ENCODE assay signal across 30 cellular contexts in the genomic region with DNA sequence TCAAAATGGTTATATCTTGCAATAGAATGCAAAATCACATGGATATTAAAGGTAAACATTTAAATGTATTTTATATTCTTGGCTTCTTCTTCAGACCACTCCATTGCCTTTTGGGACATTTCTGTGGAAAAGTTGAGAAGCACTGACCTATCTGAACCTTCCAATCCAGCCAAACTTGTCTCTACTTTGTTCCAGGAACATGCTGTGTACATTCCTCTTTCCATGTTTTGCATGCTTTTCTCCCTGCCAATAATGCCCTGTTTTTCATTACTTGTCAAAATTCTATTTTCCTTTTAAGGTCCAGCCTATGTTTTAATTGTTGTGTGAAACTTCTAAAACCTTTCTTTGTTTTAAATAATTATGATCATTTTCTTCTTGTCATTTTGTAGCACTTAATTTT. TPM values are rescaled to one million over a fixed set of nuclear protein-coding genes. Genes with fewer than 3 reads are reported as not detected.
DNase-seq lines count a peak whose midpoint lies in the region; ATAC-seq and TF ChIP-seq lines count a peak whose summit lies in the region.
"Had no signal": no experiment of that assay in that cellular context is flagged by ENCODE, and none has a peak within 500 bp of the region (broad histone marks: within the 10 kb centered on the region; RNA-seq: fewer than 3 reads in every experiment).

No MANE protein-coding gene starts in this region.

- H2BK120ac ChIP-seq in H9 (ENCODE audit: low read depth, low read length, poor library complexity, severe bottlenecking): no peak overlapping the region

- no peak overlapping the region for H3K9ac ChIP-seq in H9 (ENCODE audit: extremely low read depth, insufficient read length, low read length)
- H3K9ac ChIP-seq: BLaER1 treated with 17β-estradiol and CSF1 and Interleukin-3, amounts not matched to agents 10 nM and 100 nM; neural progenitor cell had no signal

- no peak overlapping the region for H4K8ac ChIP-seq in H9 (replicated peaks; ENCODE audit: insufficient read length, low read depth, low read length)

- ATAC-seq in left lobe of liver: peak; percentile 87
- no peak for ATAC-seq in activated naive CD8-positive, alpha-beta T cell treated with anti-CD3 and anti-CD28 coated beads, Interleukin-2, amount 50 U/mL, for 24 hours
- ATAC-seq: activated CD4-positive, alpha-beta T cell treated with anti-CD3 and anti-CD28 coated beads for 36 hours; activated CD8-positive, alpha-beta T cell treated with anti-CD3 and anti-CD28 coated beads for 36 hours; left colon had no signal

- H3K27me3 ChIP-seq in tibial nerve (no peaks in the 10 kb centered on the region), H9 (ENCODE audit: insufficient read depth, low read length) (no peaks in the 10 kb centered on the region)
- H3K27me3 ChIP-seq: BLaER1 treated with 17β-estradiol and CSF1 and Interleukin-3, amounts not matched to agents 10 nM and 100 nM; colonic mucosa; neural progenitor cell had no signal

- H3K27me3 Mint-ChIP-seq in activated naive CD8-positive, alpha-beta T cell treated with anti-CD3 and anti-CD28 coated beads, Interleukin-2, amount 50 U/mL, for 24 hours: no peaks in the 10 kb centered on the region
- no peaks in the 10 kb centered on the region for H3K27me3 Mint-ChIP-seq in H9 (ENCODE audit: low read depth)
- H3K27me3 Mint-ChIP-seq: activated CD4-positive, alpha-beta T cell treated with anti-CD3 and anti-CD28 coated beads for 36 hours; activated CD8-positive, alpha-beta T cell treated with anti-CD3 and anti-CD28 coated beads for 36 hours; IgD-negative memory B cell; type B pancreatic cell had no signal

- peaks cover 0 to 11% (median 2%) of the 10 kb centered on the region in 4 donors for H3K9me3 ChIP-seq in tibial nerve
- H3K9me3 ChIP-seq in H9 (ENCODE audit: control insufficient read depth, low read depth, low read length): no peaks in the 10 kb centered on the region
- H3K9me3 ChIP-seq: colonic mucosa had no signal

- H3K79me2 ChIP-seq in H9 (ENCODE audit: insufficient read depth, low read length): no peaks in the 10 kb centered on the region

- H3K4ac ChIP-seq in H9 (ENCODE audit: low read depth, low read length): no peak overlapping the region

- no peak overlapping the region for H3K18ac ChIP-seq in H9 (ENCODE audit: insufficient read length, low read depth, low read length)

- no peak overlapping the region for H2BK12ac ChIP-seq in H9 (ENCODE audit: insufficient read length, low read depth, low read length)

- DNase-seq in astrocyte of the hippocampus (ENCODE audit: low read depth, low spot score): peak; percentile 28
- peak; percentile 27 for DNase-seq in fibroblast of mammary gland (ENCODE audit: low read depth)
- DNase-seq in left lobe of liver (ENCODE audit: low spot score): no peak
- DNase-seq in tibial nerve (ENCODE audit: low spot score in 2 of 2): peak in 1 of 2 donors; percentile 15
- no peak for DNase-seq in activated naive CD8-positive, alpha-beta T cell treated with anti-CD3 and anti-CD28 coated beads, Interleukin-2, amount 50 U/mL, for 24 hours
- DNase-seq in NCI-H526 treated with DMSO at 0.1 percent for 48 hours (lab: John Stamatoyannopoulos, UW): no peak
- no peak for DNase-seq in DMS114 treated with DMSO at 0.1 percent for 48 hours (lab: John Stamatoyannopoulos, UW; ENCODE audit: unreplicated experiment)
- no peak for DNase-seq in H9
- DNase-seq: activated CD4-positive, alpha-beta T cell treated with anti-CD3 and anti-CD28 coated beads for 36 hours; activated CD8-positive, alpha-beta memory T cell treated with anti-CD3 and anti-CD28 coated beads, Interleukin-2, amount 50 U/mL, for 48 hours; activated CD8-positive, alpha-beta T cell treated with anti-CD3 and anti-CD28 coated beads for 36 hours; activated naive CD4-positive, alpha-beta T cell treated with anti-CD3 and anti-CD28 coated beads for 36 hours; amygdala; colonic mucosa; effector CD8-positive, alpha-beta T cell; HCEC 1CT; left colon; mesenchymal stem cell; NCI-H1436 treated with DMSO at 0.1 percent for 48 hours; NCI-H2081 treated with DMSO at 0.1 percent for 48 hours; NCI-H774; stimulated activated CD4-positive, alpha-beta T cell treated with anti-CD3 and anti-CD28 coated beads, Interleukin-12 subunit alpha, Interleukin-12 subunit beta, amount 100 ng/mL, for 4 hours; stimulated activated CD4-positive, alpha-beta T cell treated with anti-CD3 and anti-CD28 coated beads, Interleukin-2, amount 100 ng/mL, for 48 hours; T1000 had no signal

- no peak overlapping the region for H3K4me3 Mint-ChIP-seq in activated naive CD8-positive, alpha-beta T cell treated with anti-CD3 and anti-CD28 coated beads, Interleukin-2, amount 50 U/mL, for 24 hours
- H3K4me3 Mint-ChIP-seq in H9: no peak overlapping the region
- H3K4me3 Mint-ChIP-seq: activated CD4-positive, alpha-beta T cell treated with anti-CD3 and anti-CD28 coated beads for 36 hours; activated CD8-positive, alpha-beta T cell treated with anti-CD3 and anti-CD28 coated beads for 36 hours; activated naive CD4-positive, alpha-beta T cell treated with anti-CD3 and anti-CD28 coated beads for 36 hours; IgD-negative memory B cell; neural progenitor cell; type B pancreatic cell had no signal

- H3K4me3 ChIP-seq in fibroblast of mammary gland (ENCODE audit: control insufficient read depth, low read depth, low read length) (no peak overlapping the region), tibial nerve (no peak overlapping the region)
- H3K4me3 ChIP-seq: BLaER1 treated with 17β-estradiol and CSF1 and Interleukin-3, amounts not matched to agents 10 nM and 100 nM; colonic mucosa; neural progenitor cell had no signal

- H3K23ac ChIP-seq in H9 (ENCODE audit: insufficient read length, low read depth, low read length): no peak overlapping the region

- no peak overlapping the region for H3K27ac Mint-ChIP-seq in activated naive CD8-positive, alpha-beta T cell treated with anti-CD3 and anti-CD28 coated beads, Interleukin-2, amount 50 U/mL, for 24 hours
- no peak overlapping the region for H3K27ac Mint-ChIP-seq in H9
- H3K27ac Mint-ChIP-seq: activated CD4-positive, alpha-beta T cell treated with anti-CD3 and anti-CD28 coated beads for 36 hours; activated CD8-positive, alpha-beta T cell treated with anti-CD3 and anti-CD28 coated beads for 36 hours; activated naive CD4-positive, alpha-beta T cell treated with anti-CD3 and anti-CD28 coated beads for 36 hours; IgD-negative memory B cell; neural progenitor cell; type B pancreatic cell had no signal

- no peak overlapping the region for H2BK20ac ChIP-seq in H9 (ENCODE audit: low read depth, low read length, poor library complexity, severe bottlenecking)

- peak overlapping the region in 1 of 4 donors; percentile 31 for H3K27ac ChIP-seq in tibial nerve
- no peak overlapping the region for H3K27ac ChIP-seq in H9 (ENCODE audit: insufficient read length, low read depth, low read length)
- H3K27ac ChIP-seq: BLaER1 treated with 17β-estradiol and CSF1 and Interleukin-3, amounts not matched to agents 10 nM and 100 nM; colonic mucosa; epithelial cell of prostate; neural progenitor cell; VCaP had no signal

- H3K4me2 ChIP-seq in H9 (ENCODE audit: insufficient read depth, insufficient read length, low read length): no peak overlapping the region
- H3K4me2 ChIP-seq: BLaER1 treated with 17β-estradiol and CSF1 and Interleukin-3, amounts not matched to agents 10 nM and 100 nM; neural progenitor cell had no signal

- peaks cover 60% of the 10 kb centered on the region for H3K36me3 Mint-ChIP-seq in activated naive CD8-positive, alpha-beta T cell treated with anti-CD3 and anti-CD28 coated beads, Interleukin-2, amount 50 U/mL, for 24 hours (ENCODE audit: low read depth)
- H3K36me3 Mint-ChIP-seq in H9 (ENCODE audit: insufficient read depth in 1 of 3, low read depth in 3 of 3): no peaks in the 10 kb centered on the region
- H3K36me3 Mint-ChIP-seq: neural progenitor cell had no signal

- peaks cover 11% of the 10 kb centered on the region for H3K4me1 Mint-ChIP-seq in activated naive CD8-positive, alpha-beta T cell treated with anti-CD3 and anti-CD28 coated beads, Interleukin-2, amount 50 U/mL, for 24 hours
- H3K4me1 Mint-ChIP-seq in H9: no peaks in the 10 kb centered on the region
- H3K4me1 Mint-ChIP-seq: neural progenitor cell had no signal

- no peak overlapping the region for H2AFZ ChIP-seq in H9 (ENCODE audit: low read length)
- H2AFZ ChIP-seq: neural progenitor cell had no signal

- H3K4me1 ChIP-seq in tibial nerve (peaks cover 0 to 49% (median 3%) of the 10 kb centered on the region in 4 donors), H9 (ENCODE audit: insufficient read depth, low read length) (no peaks in the 10 kb centered on the region)
- H3K4me1 ChIP-seq: BLaER1 treated with 17β-estradiol and CSF1 and Interleukin-3, amounts not matched to agents 10 nM and 100 nM; colonic mucosa; neural progenitor cell had no signal

- TF ChIP-seq POLR2A in tibial nerve (IDR thresholded peaks at IDR 0.05): no peak

- H2AK5ac ChIP-seq in H9 (ENCODE audit: insufficient read length, low read length): no peak overlapping the region

- TF ChIP-seq CTCF in fibroblast of mammary gland (conservative IDR thresholded peaks at IDR 0.05; ENCODE audit: control insufficient read depth, insufficient read depth, low read depth, low read length) (no peak), tibial nerve (IDR thresholded peaks at IDR 0.05) (no peak), H9 (conservative IDR thresholded peaks at IDR 0.05) (no peak)

- H4K20me1 ChIP-seq in H9 (ENCODE audit: control insufficient read depth, insufficient read depth, insufficient read length): no peaks in the 10 kb centered on the region

- no peak overlapping the region for H4K91ac ChIP-seq in H9 (ENCODE audit: insufficient read length, low read depth, low read length)

- H2BK5ac ChIP-seq in H9 (ENCODE audit: insufficient read length, low read length): no peak overlapping the region

- peak; percentile 54 to 82 for TF ChIP-seq EP300 in tibial nerve (IDR thresholded peaks at IDR 0.05)

- H3K56ac ChIP-seq in H9 (ENCODE audit: insufficient read length, low read depth, low read length): no peak overlapping the region

- H3K9me3 Mint-ChIP-seq in activated naive CD8-positive, alpha-beta T cell treated with anti-CD3 and anti-CD28 coated beads, Interleukin-2, amount 50 U/mL, for 24 hours: peaks cover 20% of the 10 kb centered on the region
- H3K9me3 Mint-ChIP-seq in H9: no peaks in the 10 kb centered on the region

- H3K36me3 ChIP-seq in tibial nerve: peaks cover 0 to 19% (median 0%) of the 10 kb centered on the region in 3 donors
- H3K36me3 ChIP-seq: colonic mucosa, neural progenitor cell had no signal

- no peaks in the 10 kb centered on the region for H3K79me1 ChIP-seq in H9 (ENCODE audit: insufficient read depth, low read depth, low read length, poor library complexity, severe bottlenecking)

- no peak overlapping the region for H3K14ac ChIP-seq in H9 (ENCODE audit: insufficient read depth, low read length)

- no peak overlapping the region for H2BK15ac ChIP-seq in H9 (ENCODE audit: low read depth, low read length)

- H4K5ac ChIP-seq in H9 (ENCODE audit: insufficient read length, low read depth, low read length): no peak overlapping the region

- no peak overlapping the region for H3T11ph ChIP-seq in H9 (ENCODE audit: low read length)

- no peaks in the 10 kb centered on the region for H3K23me2 ChIP-seq in H9 (ENCODE audit: insufficient read length, low read depth, low read length, poor library complexity, severe bottlenecking)

RNA-seq across cellular contexts. Expression of gene JAK2, which starts 28.3 kb away (rescaled TPM):
- total RNA-seq in left lobe of liver: 3.9 TPM
- total RNA-seq in tibial nerve: 10 to 100 TPM; 23.7 to 39.6 (median 37.8) TPM
- 3.4 and 4.0 TPM in 2 replicates for total RNA-seq in H9 (2021)

Comparison
In these comparisons a context has a peak if more than half of its experiments do, and no peak if none do; other contexts are left out.
1. DNase-seq: peak in astrocyte of the hippocampus (single experiment) and fibroblast of mammary gland (single experiment); none in left lobe of liver (single experiment), activated naive CD8-positive, alpha-beta T cell treated with anti-CD3 and anti-CD28 coated beads, Interleukin-2, amount 50 U/mL, for 24 hours (single experiment), NCI-H526 treated with DMSO at 0.1 percent for 48 hours (single experiment), DMS114 treated with DMSO at 0.1 percent for 48 hours (single experiment) and H9 (single experiment).